ENCODE assay signal across 11 cellular contexts in genomic region chr16:4064950-4065352, GRCh38. TPM values are rescaled to one million over a fixed set of nuclear protein-coding genes. Genes with fewer than 3 reads are reported as not detected.
DNase-seq lines count a peak whose midpoint lies in the region; ATAC-seq, FAIRE-seq and TF ChIP-seq lines count a peak whose summit lies in the region.
"Had no signal": no experiment of that assay in that cellular context is flagged by ENCODE, and none has a peak within 500 bp of the region (broad histone marks: within the 10 kb centered on the region; RNA-seq: fewer than 3 reads in every experiment).

No MANE protein-coding gene starts in this region.

- H3K9me3 ChIP-seq in liver (ENCODE audit: control insufficient read depth in 4 of 4, low read length in 3 of 4) (no peaks in the 10 kb centered on the region), HepG2 (ENCODE audit: low read length) (peaks cover 29% of the 10 kb centered on the region; the same call in 1 of the 2 replicates), mucosa of rectum (ENCODE audit: control insufficient read depth in 2 of 2, low read length in 2 of 2) (no peaks in the 10 kb centered on the region)

- TF ChIP-seq POLR2A in HepG2 (IDR thresholded peaks at IDR 0.05; ENCODE audit: insufficient read depth in 1 of 2, low read depth in 2 of 2, low read length in 2 of 2), result no peak

- no peak overlapping the region for H3K4me2 ChIP-seq in HepG2 (ENCODE audit: low read depth, low read length)

- peaks cover 31% of the 10 kb centered on the region for H3K9me3 Mint-ChIP-seq in activated naive CD4-positive, alpha-beta T cell treated with anti-CD3 and anti-CD28 coated beads, Interleukin-2, amount 10 ng/mL, durations not matched to agents 7 days and 5 days

- BruUV-seq in HepG2 (replicated peaks; lab: Mats Ljungman, UMichigan), result no TSS peak

- no peak overlapping the region for H2AFZ ChIP-seq in HepG2 (ENCODE audit: low read length)
- H2AFZ ChIP-seq: parathyroid adenoma had no signal

- H3K4me1 Mint-ChIP-seq in activated naive CD4-positive, alpha-beta T cell treated with anti-CD3 and anti-CD28 coated beads, Interleukin-2, amount 10 ng/mL, durations not matched to agents 7 days and 5 days, result peaks cover 24% of the 10 kb centered on the region

- no peak for TF ChIP-seq RAD21 in liver (IDR thresholded peaks at IDR 0.05)
- no peak for TF ChIP-seq RAD21 in HepG2 (CRISPR knock-in tag; IDR thresholded peaks at IDR 0.05)

- no peaks in the 10 kb centered on the region for H4K20me1 ChIP-seq in HepG2 (ENCODE audit: insufficient read depth, low read length)

- DNase-seq in HepG2 (ENCODE audit: low spot score) (no peak), HUDEP-2 (lab: John Stamatoyannopoulos, UW; ENCODE audit: unreplicated experiment in 76 of 76) (no peak), NCI-H1048 (lab: John Stamatoyannopoulos, UW) (no peak), retina (no peak)
- DNase-seq in activated naive CD4-positive, alpha-beta T cell treated with anti-CD3 and anti-CD28 coated beads, Interleukin-2, amount 10 ng/mL, durations not matched to agents 7 days and 5 days, result peak; percentile 66
- DNase-seq: COR-L47 had no signal

- intact Hi-C loops in HepG2 (cut with micrococcal nuclease; ENCODE audit: unreplicated experiment), result no loop called here

- TF ChIP-seq CTCF in liver (IDR thresholded peaks at IDR 0.05; ENCODE audit: low read depth, low read length, missing input control) (no peak), HepG2 (CRISPR knock-in tag; IDR thresholded peaks at IDR 0.05) (no peak)

- POLR2A ChIA-PET in HepG2 (lab: Yijun Ruan, JAX), result no interaction called here

- peak overlapping the region; percentile 89 to 90 for H3K27ac ChIP-seq in liver (ENCODE audit: low read depth in 1 of 2, low read length in 2 of 2)
- no peak overlapping the region for H3K27ac ChIP-seq in HepG2 (ENCODE audit: extremely low read length, insufficient read depth, low read length)
- peak overlapping the region in 1 of 2 donors; percentile 32 for H3K27ac ChIP-seq in mucosa of rectum (ENCODE audit: low read depth in 2 of 2, low read length in 2 of 2)
- H3K27ac ChIP-seq: parathyroid adenoma, suprapubic skin had no signal

- peak overlapping the region; percentile 44 to 87 (median 78) for H3K4me3 ChIP-seq in liver (ENCODE audit: low read depth in 1 of 3, low read length in 3 of 3)
- no peak overlapping the region for H3K4me3 ChIP-seq in HepG2 (replicated peaks in 1 of 3; ENCODE audit: insufficient read depth in 1 of 3, low read depth in 2 of 3, low read length in 3 of 3)
- H3K4me3 ChIP-seq in mucosa of rectum (ENCODE audit: low read length in 2 of 2), result peak overlapping the region; percentile 40 to 76
- H3K4me3 ChIP-seq: suprapubic skin had no signal

- WGBS in liver, result 30% methylated on average over 11 of the region's 11 CpGs
- 92% methylated on average over 9 of the region's 11 CpGs for WGBS in HepG2 (ENCODE audit: low lambda C conversion rate)

- H3K4me1 ChIP-seq in liver (ENCODE audit: control insufficient read depth in 4 of 4, insufficient read depth in 4 of 4, low read length in 3 of 4) (peaks cover 5 to 24% (median 19%) of the 10 kb centered on the region in 4 donors), HepG2 (ENCODE audit: insufficient read depth, low read length) (peaks cover 47% of the 10 kb centered on the region), mucosa of rectum (ENCODE audit: control insufficient read depth in 2 of 2, insufficient read depth in 2 of 2, low read length in 2 of 2) (no peaks in the 10 kb centered on the region)
- H3K4me1 ChIP-seq: parathyroid adenoma had no signal

- FAIRE-seq in HepG2 (lab: Jason Lieb, UNC), result no peak

- TF ChIP-seq EP300 in HepG2 (IDR thresholded peaks at IDR 0.05; ENCODE audit: low read depth in 2 of 2, low read length in 2 of 2), result no peak
- no peak for TF ChIP-seq EP300 in HepG2 (CRISPR knock-in tag; IDR thresholded peaks at IDR 0.05; ENCODE audit: borderline replicate concordance)

- ATAC-seq in HepG2 (no peak), HG02852 (IDR thresholded peaks at IDR 0.05; ENCODE audit: unreplicated experiment) (no peak)

- H3K79me2 ChIP-seq in HepG2 (ENCODE audit: insufficient read depth, low read length), result peaks cover 40% of the 10 kb centered on the region

- H3K27me3 Mint-ChIP-seq in activated naive CD4-positive, alpha-beta T cell treated with anti-CD3 and anti-CD28 coated beads, Interleukin-2, amount 10 ng/mL, durations not matched to agents 7 days and 5 days, result peaks cover 8% of the 10 kb centered on the region

- H3K9ac ChIP-seq in liver (ENCODE audit: low read depth in 1 of 2, low read length in 2 of 2) (peak overlapping the region; percentile 48 to 97), HepG2 (ENCODE audit: insufficient read depth, low read depth, low read length) (no peak overlapping the region), mucosa of rectum (ENCODE audit: low read depth in 1 of 2, low read length in 2 of 2) (peak overlapping the region; percentile 24 to 52)
- H3K9ac ChIP-seq: parathyroid adenoma had no signal

- CTCF ChIA-PET in HepG2 (lab: Yijun Ruan, JAX; ENCODE audit: low intra/inter-chr PET ratio, low total read pairs), result no interaction called here
- CTCF ChIA-PET in activated naive CD4-positive, alpha-beta T cell treated with anti-CD3 and anti-CD28 coated beads, Interleukin-2, amount 10 ng/mL, durations not matched to agents 7 days and 5 days (lab: Charles Lee), result no interaction called here

- peak overlapping the region; percentile 81 for H3K27ac Mint-ChIP-seq in activated naive CD4-positive, alpha-beta T cell treated with anti-CD3 and anti-CD28 coated beads, Interleukin-2, amount 10 ng/mL, durations not matched to agents 7 days and 5 days

- peak overlapping the region; percentile 63 for H3K4me3 Mint-ChIP-seq in activated naive CD4-positive, alpha-beta T cell treated with anti-CD3 and anti-CD28 coated beads, Interleukin-2, amount 10 ng/mL, durations not matched to agents 7 days and 5 days

- H3K36me3 ChIP-seq in liver (ENCODE audit: control insufficient read depth in 4 of 4, insufficient read depth in 3 of 4, low read depth in 1 of 4, low read length in 3 of 4) (no peaks in the 10 kb centered on the region), HepG2 (replicated peaks in 1 of 2; ENCODE audit: control insufficient read depth in 1 of 2, insufficient read depth in 2 of 2, low read length in 2 of 2) (0 out of 5 replicates have a peak, but pooled peaks cover 0 to 8% of the 10 kb centered on the region in 2 experiments), mucosa of rectum (ENCODE audit: control insufficient read depth in 2 of 2, insufficient read depth in 2 of 2, low read length in 2 of 2) (no peaks in the 10 kb centered on the region)
- H3K36me3 ChIP-seq: suprapubic skin had no signal

- peaks cover 23% of the 10 kb centered on the region for H3K36me3 Mint-ChIP-seq in activated naive CD4-positive, alpha-beta T cell treated with anti-CD3 and anti-CD28 coated beads, Interleukin-2, amount 10 ng/mL, durations not matched to agents 7 days and 5 days

- in situ Hi-C loops in HepG2 (cut with HindIII; ENCODE audit: extremely low pct_ligation_motif_present, low pct_unique_long_range_greater_than_20kb), result no loop called here

- H3K27me3 ChIP-seq in liver (ENCODE audit: control insufficient read depth in 4 of 4, insufficient read depth in 4 of 4, low read length in 3 of 4) (no peaks in the 10 kb centered on the region), HepG2 (ENCODE audit: control insufficient read depth in 1 of 2, insufficient read depth in 2 of 2, low read length in 2 of 2) (no peaks in the 10 kb centered on the region; a peak in 1 of 5 replicates), mucosa of rectum (ENCODE audit: control insufficient read depth in 2 of 2, insufficient read depth in 2 of 2, low read length in 2 of 2) (no peaks in the 10 kb centered on the region)
- H3K27me3 ChIP-seq: suprapubic skin had no signal

TF ChIP-seq in liver, 16 proteins besides CTCF, POLR2A, EP300 and RAD21 (continues in another document):
- peak; percentile 85 for TF ChIP-seq YY1 (IDR thresholded peaks at IDR 0.05)

RNA-seq across cellular contexts. Expression of gene ADCY9, which starts 51.3 kb away (rescaled TPM):
- total RNA-seq in liver, result 10 to 100 TPM in 1 of 2 donors, 1 to 10 TPM in 1; 9.6 to 25.1 TPM
- polyA plus RNA-seq in liver, result 10 to 100 TPM in 1 of 2 donors, 1 to 10 TPM in 1; 3.6 to 12.5 TPM
- 9.6 and 11.2 TPM in 2 replicates for total RNA-seq in HepG2 (2016; rRNA removed; fragmentation: Illumina TruSeq; extraction: Trizol)
- 6.9 and 7.1 TPM in 2 replicates for total RNA-seq in HepG2 (2016; cell fraction: cytosol; rRNA removed; fragmentation: Illumina TruSeq; extraction: Trizol; ENCODE audit: low read depth)
- total RNA-seq in HepG2 (2016; cell fraction: insoluble cytoplasmic fraction; rRNA removed; fragmentation: Illumina TruSeq; extraction: Trizol), result 7.0 and 12.1 TPM in 2 replicates
- 4.4 and 4.6 TPM in 2 replicates for total RNA-seq in HepG2 (2016; cell fraction: membrane; rRNA removed; fragmentation: Illumina TruSeq; extraction: Trizol)
- 15.9 and 17.5 TPM in 2 replicates for total RNA-seq in HepG2 (2016; cell fraction: nucleus; rRNA removed; fragmentation: Illumina TruSeq; extraction: Trizol)
- polyA plus RNA-seq in HepG2 (2011; rRNA removed), result 13.6 and 13.9 TPM in 2 replicates
- polyA plus RNA-seq in HepG2 (2011; cell fraction: cytosol; rRNA removed), result 15.9 and 17.7 TPM in 2 replicates
- polyA plus RNA-seq in HepG2 (2011; cell fraction: nucleus; rRNA removed), result 26.9 and 30.6 TPM in 2 replicates
- 15.9 and 19.6 TPM in 2 replicates for polyA plus RNA-seq in HepG2 (2012)
- polyA plus RNA-seq in HepG2 (2016; cell fraction: cytosol; fragmentation: Illumina TruSeq; extraction: Trizol; ENCODE audit: low read depth), result 0.63 and 1.1 TPM in 2 replicates
- polyA plus RNA-seq in HepG2 (2016; cell fraction: insoluble cytoplasmic fraction; fragmentation: Illumina TruSeq; extraction: Trizol; ENCODE audit: low read depth), result 5.6 and 8.0 TPM in 2 replicates
- polyA plus RNA-seq in HepG2 (2016; cell fraction: membrane; fragmentation: Illumina TruSeq; extraction: Trizol; ENCODE audit: low read depth), result 2.0 and 2.1 TPM in 2 replicates
- polyA plus RNA-seq in HepG2 (2016; cell fraction: nucleus; fragmentation: Illumina TruSeq; extraction: Trizol; ENCODE audit: insufficient read depth, low read depth), result 16.3 and 17.4 TPM in 2 replicates
- 21.8 and 108 TPM in 2 replicates for polyA minus RNA-seq in HepG2 (2011; rRNA and poly(A)+ RNA removed; ENCODE audit: low replicate concordance)
- polyA minus RNA-seq in HepG2 (2011; cell fraction: cytosol; rRNA and poly(A)+ RNA removed), result 53.6 and 62.1 TPM in 2 replicates
- polyA minus RNA-seq in HepG2 (2011; cell fraction: nucleus; rRNA and poly(A)+ RNA removed), result 33.7 and 36.4 TPM in 2 replicates

Comparison
In these comparisons a context has a peak if more than half of its experiments do, and no peak if none do; other contexts are left out.
1. H3K4me3 ChIP-seq: peak in liver (3 of 3) and mucosa of rectum (2 of 2); none in HepG2 (0 of 3).